Comparison of ENCODE assay signal across 30 cellular contexts in genomic region chr9:135666534-135667402, GRCh38. TPM values are rescaled to one million over a fixed set of nuclear protein-coding genes. Genes with fewer than 3 reads are reported as not detected.
"Had no signal": no experiment of that assay in that cellular context is flagged by ENCODE, and none has a peak within 500 bp of the region (broad histone marks: within the 10 kb centered on the region; RNA-seq: fewer than 3 reads in every experiment).

No MANE protein-coding gene starts in this region.

- H3K27me3 Mint-ChIP-seq: activated CD4-positive, alpha-beta T cell treated with anti-CD3 and anti-CD28 coated beads, Interleukin-2, amount 10 ng/mL, durations not matched to agents 7 days and 5 days; activated naive CD8-positive, alpha-beta T cell had no signal

- H3K4me1 ChIP-seq: adrenal gland, ascending aorta, colonic mucosa, esophagus muscularis mucosa, stomach had no signal

- DNase-seq: activated CD4-positive, alpha-beta T cell treated with anti-CD3 and anti-CD28 coated beads, Interleukin-2, amount 10 ng/mL, durations not matched to agents 7 days and 5 days; activated CD4-positive, CD25-positive, alpha-beta regulatory T cell treated with anti-CD3 and anti-CD28 coated beads, Interleukin-2, amount 50 U/mL, for 72 hours; activated CD8-positive, alpha-beta T cell treated with anti-CD3 and anti-CD28 coated beads for 36 hours; activated naive CD4-positive, alpha-beta T cell; activated T-cell treated with anti-CD3 and anti-CD28 coated beads, Interleukin-2, amount 50 U/mL, for 1 hour; adrenal gland; colonic mucosa; effector memory CD8-positive, alpha-beta T cell; glutamatergic neuron; left ventricle myocardium superior; nucleus accumbens; small intestine; stimulated activated CD4-positive, alpha-beta T cell treated with anti-CD3 and anti-CD28 coated beads, Interleukin-15, amount 100 ng/mL, for 24 hours; stomach; SW 1271; trophoblast cell had no signal

- H3K27ac Mint-ChIP-seq: activated CD4-positive, alpha-beta T cell treated with anti-CD3 and anti-CD28 coated beads, Interleukin-2, amount 10 ng/mL, durations not matched to agents 7 days and 5 days; activated CD8-positive, alpha-beta T cell treated with anti-CD3 and anti-CD28 coated beads for 36 hours; activated naive CD8-positive, alpha-beta T cell; effector memory CD8-positive, alpha-beta T cell; nephron; stimulated activated memory B cell treated with anti-CD40 and anti-IgM and Interleukin-4, amounts not matched to agents 10 μg/mL and 1 μg/mL and 100 μg/mL, for 72 hours had no signal

- H3K4me1 Mint-ChIP-seq: activated CD4-positive, alpha-beta T cell treated with anti-CD3 and anti-CD28 coated beads, Interleukin-2, amount 10 ng/mL, durations not matched to agents 7 days and 5 days; central memory CD8-positive, alpha-beta T cell; stimulated activated memory B cell treated with anti-CD40 and anti-IgM and Interleukin-4, amounts not matched to agents 10 μg/mL and 1 μg/mL and 100 μg/mL, for 72 hours had no signal

- H3K9me3 ChIP-seq: adrenal gland, ascending aorta, colonic mucosa, esophagus muscularis mucosa had no signal

- H3K27ac ChIP-seq: adrenal gland, ascending aorta, colonic mucosa, dorsolateral prefrontal cortex, esophagus muscularis mucosa, hepatocyte, stomach had no signal

- H3K36me3 ChIP-seq: adrenal gland, ascending aorta, colonic mucosa, esophagus muscularis mucosa, stomach had no signal

- H3K4me3 Mint-ChIP-seq: activated CD4-positive, alpha-beta T cell treated with anti-CD3 and anti-CD28 coated beads, Interleukin-2, amount 10 ng/mL, durations not matched to agents 7 days and 5 days; activated CD8-positive, alpha-beta T cell treated with anti-CD3 and anti-CD28 coated beads for 36 hours; activated naive CD8-positive, alpha-beta T cell; central memory CD8-positive, alpha-beta T cell; effector memory CD8-positive, alpha-beta T cell; nephron; stimulated activated memory B cell treated with anti-CD40 and anti-IgM and Interleukin-4, amounts not matched to agents 10 μg/mL and 1 μg/mL and 100 μg/mL, for 72 hours had no signal

- H3K9me3 Mint-ChIP-seq: activated CD4-positive, alpha-beta T cell treated with anti-CD3 and anti-CD28 coated beads, Interleukin-2, amount 10 ng/mL, durations not matched to agents 7 days and 5 days; central memory CD8-positive, alpha-beta T cell; effector memory CD8-positive, alpha-beta T cell had no signal

- FAIRE-seq: frontal cortex, small intestine had no signal

- H3K36me3 Mint-ChIP-seq: activated naive CD8-positive, alpha-beta T cell; stimulated activated memory B cell treated with anti-CD40 and anti-IgM and Interleukin-4, amounts not matched to agents 10 μg/mL and 1 μg/mL and 100 μg/mL, for 72 hours had no signal

- H3K4me3 ChIP-seq: adrenal gland, ascending aorta, colonic mucosa, dorsolateral prefrontal cortex, esophagus muscularis mucosa, hepatocyte, stomach had no signal

RNA-seq across cellular contexts. Expression of gene LCN9, which starts 3.7 kb away (rescaled TPM):
- total RNA-seq: activated CD4-positive, alpha-beta T cell treated with anti-CD3 and anti-CD28 coated beads, Interleukin-2, amount 10 ng/mL, durations not matched to agents 7 days and 5 days; activated CD8-positive, alpha-beta T cell treated with anti-CD3 and anti-CD28 coated beads for 36 hours; adrenal gland; ascending aorta; colonic mucosa; esophagus muscularis mucosa; frontal cortex; left ventricle myocardium superior; mononuclear cell; myocyte; sciatic nerve; stomach; T-helper 2 cell treated with Interferon-gamma antibody and Interleukin-4, amounts not matched to agents 100 ng/mL and 5 ng/mL, for 36 hours; temporal lobe had no signal
- polyA plus RNA-seq: adrenal gland, small intestine, stomach had no signal

RNA-seq across cellular contexts. Expression of gene GLT6D1, which starts 27.4 kb away (rescaled TPM):
- total RNA-seq: activated CD4-positive, alpha-beta T cell treated with anti-CD3 and anti-CD28 coated beads, Interleukin-2, amount 10 ng/mL, durations not matched to agents 7 days and 5 days; activated CD8-positive, alpha-beta T cell treated with anti-CD3 and anti-CD28 coated beads for 36 hours; adrenal gland; ascending aorta; colonic mucosa; dorsolateral prefrontal cortex; esophagus muscularis mucosa; frontal cortex; left ventricle myocardium superior; mononuclear cell; myocyte; sciatic nerve; stomach; T-helper 2 cell treated with Interferon-gamma antibody and Interleukin-4, amounts not matched to agents 100 ng/mL and 5 ng/mL, for 36 hours; temporal lobe had no signal
- polyA plus RNA-seq: adrenal gland, hepatocyte, small intestine, stomach had no signal

RNA-seq across cellular contexts. Expression of gene SOHLH1, which starts 32.5 kb away (rescaled TPM):
- total RNA-seq: activated CD4-positive, alpha-beta T cell treated with anti-CD3 and anti-CD28 coated beads, Interleukin-2, amount 10 ng/mL, durations not matched to agents 7 days and 5 days; activated CD8-positive, alpha-beta T cell treated with anti-CD3 and anti-CD28 coated beads for 36 hours; adrenal gland; ascending aorta; colonic mucosa; esophagus muscularis mucosa; frontal cortex; hepatocyte; left ventricle myocardium superior; mononuclear cell; myocyte; sciatic nerve; stomach; T-helper 2 cell treated with Interferon-gamma antibody and Interleukin-4, amounts not matched to agents 100 ng/mL and 5 ng/mL, for 36 hours; temporal lobe had no signal
- polyA plus RNA-seq: adrenal gland, hepatocyte, small intestine, stomach had no signal

RNA-seq across cellular contexts. Expression of gene KCNT1, which starts 35.2 kb away (rescaled TPM):
- total RNA-seq: activated CD8-positive, alpha-beta T cell treated with anti-CD3 and anti-CD28 coated beads for 36 hours; ascending aorta; hepatocyte; T-helper 2 cell treated with Interferon-gamma antibody and Interleukin-4, amounts not matched to agents 100 ng/mL and 5 ng/mL, for 36 hours had no signal
